ENCODE assay signal across 10 cellular contexts in genomic region chr5:31853398-31854135, GRCh38.
DNase-seq lines count a peak whose midpoint lies in the region; ATAC-seq and TF ChIP-seq lines count a peak whose summit lies in the region.
"Had no signal": no experiment of that assay in that cellular context is flagged by ENCODE, and none has a peak within 500 bp of the region (broad histone marks: within the 10 kb centered on the region; RNA-seq: fewer than 3 reads in every experiment).

No MANE protein-coding gene starts in this region.

- H3K9me3 Mint-ChIP-seq in nephron progenitor cell = peaks cover 12% of the 10 kb centered on the region

- DNase-seq in M059J (ENCODE audit: low read depth) = peak; percentile 54
- DNase-seq in epithelial cell of esophagus (ENCODE audit: low read depth) = peak; percentile 28
- no peak for DNase-seq in nephron progenitor cell
- DNase-seq in Ammon's horn (ENCODE audit: low spot score) = no peak
- no peak for DNase-seq in stimulated activated CD4-positive, alpha-beta T cell treated with anti-CD3 and anti-CD28 coated beads, Interleukin-1b, Interleukin-23, amount 100 ng/mL, for 48 hours
- DNase-seq in KG1 (lab: John Stamatoyannopoulos, UW) = no peak
- DNase-seq: effector CD4-positive, alpha-beta T cell had no signal

- H3K27ac Mint-ChIP-seq in nephron progenitor cell = no peak overlapping the region
- H3K27ac Mint-ChIP-seq: CD14-positive monocyte had no signal

- H3K36me3 Mint-ChIP-seq in nephron progenitor cell (ENCODE audit: low read depth) = peaks cover 8% of the 10 kb centered on the region
- H3K36me3 Mint-ChIP-seq: CD14-positive monocyte had no signal

- H3K9me3 ChIP-seq in BLaER1 = peaks cover 19% of the 10 kb centered on the region

- H3K9ac ChIP-seq in BLaER1 = no peak overlapping the region

- peaks cover 6% of the 10 kb centered on the region; the same call in 1 of the 2 replicates for H3K4me1 ChIP-seq in BLaER1

- H4K20me1 ChIP-seq in BLaER1 = no peaks in the 10 kb centered on the region

- TF ChIP-seq CTCF in epithelial cell of esophagus (IDR thresholded peaks at IDR 0.05; ENCODE audit: insufficient read depth, low read depth, low read length, missing control alignments) = no peak
- TF ChIP-seq CTCF in nephron progenitor cell (IDR thresholded peaks at IDR 0.05) = no peak

- H3K4me3 ChIP-seq in BLaER1 (no peak overlapping the region), epithelial cell of esophagus (ENCODE audit: low read length) (no peak overlapping the region)

- no peak for ATAC-seq in GM18909 (IDR thresholded peaks at IDR 0.05; ENCODE audit: poor library complexity, unreplicated experiment)

- H3K36me3 ChIP-seq in BLaER1 = no peaks in the 10 kb centered on the region

- no peak overlapping the region for H3K27ac ChIP-seq in BLaER1

- H3K27me3 Mint-ChIP-seq in nephron progenitor cell (ENCODE audit: low read depth, poor library complexity) = peaks cover 36% of the 10 kb centered on the region

- peaks cover 56% of the 10 kb centered on the region for H3K4me1 Mint-ChIP-seq in nephron progenitor cell

- H3K4me3 Mint-ChIP-seq in nephron progenitor cell = peak overlapping the region; percentile 90

- peaks cover 34% of the 10 kb centered on the region for H3K27me3 ChIP-seq in BLaER1

- H3K4me2 ChIP-seq in BLaER1 = peak overlapping the region; percentile 14; the same call in 1 of the 2 replicates

Comparison
In these comparisons a context has a peak if more than half of its experiments do, and no peak if none do; other contexts are left out.
1. DNase-seq: peak in M059J (single experiment) and epithelial cell of esophagus (single experiment); none in nephron progenitor cell (single experiment), Ammon's horn (single experiment), stimulated activated CD4-positive, alpha-beta T cell treated with anti-CD3 and anti-CD28 coated beads, Interleukin-1b, Interleukin-23, amount 100 ng/mL, for 48 hours (single experiment) and KG1 (single experiment).